Comparison of ENCODE assay signal across 8 cellular contexts in genomic region chr4:47486727-47487126, GRCh38. TPM values are rescaled to one million over a fixed set of nuclear protein-coding genes. Genes with fewer than 3 reads are reported as not detected.
DNase-seq lines count a peak whose midpoint lies in the region; ATAC-seq and TF ChIP-seq lines count a peak whose summit lies in the region.
"Not testable (repeated sequence)": the region's sequence is repeated elsewhere in the genome, so short reads cannot be mapped to it uniquely, and the experiment has no call there.

No MANE protein-coding gene starts in this region.

- H3K36me3 ChIP-seq in gastroesophageal sphincter; muscle layer of duodenum (ENCODE audit: control insufficient read depth in 1 of 2, insufficient read depth in 2 of 2, low read length in 2 of 2); sigmoid colon; transverse colon: not testable (repeated sequence)

- 78 to 93% methylated on average over 3 of the region's 9 CpGs for whole genome bisulfite sequencing in gastroesophageal sphincter (ENCODE audit: low coverage in 1 of 2), 2 donors
- WGBS in sigmoid colon, 2 donors: 93 to 97% methylated on average over 9 of the region's 9 CpGs
- WGBS in transverse colon (ENCODE audit: low coverage in 1 of 2), 2 donors: 90% methylated on average over 9 of the region's 9 CpGs; no CpG with 5 or more reads in 1 of the 2 donors

- CTCF ChIA-PET in activated B cell treated with CpG ODN at 0.5 μM for 24 hours (lab: Charles Lee): not testable (repeated sequence)

- H3K27ac ChIP-seq in gastroesophageal sphincter (peak overlapping the region in 2 of 4 donors; percentile 89 to 91), muscle layer of duodenum (ENCODE audit: low read length) (peak overlapping the region; percentile 94), sigmoid colon (peak overlapping the region; percentile 90 to 94 (median 93)), transverse colon (peak overlapping the region in 1 of 4 donors; percentile 93)

- peak overlapping the region; percentile 99 for H3K27ac Mint-ChIP-seq in HFFc6
- H3K27ac Mint-ChIP-seq in activated B cell treated with CpG ODN at 0.5 μM for 24 hours: not testable (repeated sequence)

- peaks cover 30% of the 10 kb centered on the region for H3K36me3 Mint-ChIP-seq in HFFc6 (ENCODE audit: low read depth)
- peaks cover 22% of the 10 kb centered on the region for H3K36me3 Mint-ChIP-seq in activated B cell treated with CpG ODN at 0.5 μM for 24 hours (ENCODE audit: low read depth)

- POLR2A ChIA-PET in activated B cell treated with CpG ODN at 0.5 μM for 24 hours (lab: Charles Lee): interaction anchor here (2.0 kb wide), 1 partner anchor 33 kb away, joined by 6 read pairs; no protein-coding TSS in a partner anchor

- DNase-seq in AG10803 (ENCODE audit: low read depth); HFFc6; activated B cell treated with CpG ODN at 0.5 μM for 24 hours; choroid plexus epithelial cell (ENCODE audit: low read depth); sigmoid colon; transverse colon: not testable (repeated sequence)

- ATAC-seq in activated B cell treated with CpG ODN at 0.5 μM for 24 hours (ENCODE audit: low read depth); gastroesophageal sphincter: not testable (repeated sequence)

- TF ChIP-seq CTCF in AG10803 (conservative IDR thresholded peaks at IDR 0.05; ENCODE audit: low read length); HFFc6 (IDR thresholded peaks at IDR 0.05); activated B cell treated with CpG ODN at 0.5 μM for 24 hours (IDR thresholded peaks at IDR 0.05); choroid plexus epithelial cell (conservative IDR thresholded peaks at IDR 0.05; ENCODE audit: low read depth, low read length); gastroesophageal sphincter (IDR thresholded peaks at IDR 0.05); sigmoid colon (IDR thresholded peaks at IDR 0.05); transverse colon (IDR thresholded peaks at IDR 0.05): not testable (repeated sequence)

- H3K4me3 Mint-ChIP-seq in HFFc6: peak overlapping the region; percentile 98
- H3K4me3 Mint-ChIP-seq in activated B cell treated with CpG ODN at 0.5 μM for 24 hours: peak overlapping the region; percentile 99

- H3K27me3 Mint-ChIP-seq in HFFc6 (ENCODE audit: insufficient read depth); activated B cell treated with CpG ODN at 0.5 μM for 24 hours: not testable (repeated sequence)

- H3K4me3 ChIP-seq in AG10803 (ENCODE audit: low read length): peak overlapping the region; percentile 85
- peak overlapping the region; percentile 76 for H3K4me3 ChIP-seq in choroid plexus epithelial cell (ENCODE audit: low read depth, low read length)
- H3K4me3 ChIP-seq in gastroesophageal sphincter: peak overlapping the region; percentile 46 to 68
- peak overlapping the region; percentile 67 to 89 for H3K4me3 ChIP-seq in muscle layer of duodenum (ENCODE audit: low read depth in 1 of 2, low read length in 2 of 2)
- peak overlapping the region in 3 of 4 donors; percentile 57 to 69 (median 63) for H3K4me3 ChIP-seq in sigmoid colon
- H3K4me3 ChIP-seq in transverse colon: peak overlapping the region in 3 of 4 donors; percentile 51 to 74 (median 66)

- not testable (repeated sequence) for H3K9me3 ChIP-seq in gastroesophageal sphincter; muscle layer of duodenum (ENCODE audit: control insufficient read depth in 1 of 2, low read length in 2 of 2); sigmoid colon; transverse colon

- not testable (repeated sequence) for TF ChIP-seq POLR2A in gastroesophageal sphincter (IDR thresholded peaks at IDR 0.05); sigmoid colon (IDR thresholded peaks at IDR 0.05); transverse colon (IDR thresholded peaks at IDR 0.05)

- TF ChIP-seq EP300 in gastroesophageal sphincter (IDR thresholded peaks at IDR 0.05); sigmoid colon (IDR thresholded peaks at IDR 0.05); transverse colon (IDR thresholded peaks at IDR 0.05; ENCODE audit: low read depth): not testable (repeated sequence)

- in situ Hi-C loops in transverse colon (cut with MboI; ENCODE audit: low pct_ligation_motif_present in 1 of 4, low pct_unique_long_range_greater_than_20kb in 1 of 4, low sequenced_read_pairs in 3 of 4): loop anchor here in 1 of 4 donors (25.0 kb wide), 1 partner anchor 426 kb away; the partner anchor contains the start of gene NFXL1

- peaks cover 56% of the 10 kb centered on the region for H3K4me1 Mint-ChIP-seq in HFFc6 (ENCODE audit: low read depth)
- peaks cover 76% of the 10 kb centered on the region for H3K4me1 Mint-ChIP-seq in activated B cell treated with CpG ODN at 0.5 μM for 24 hours

- H3K9me3 Mint-ChIP-seq in HFFc6, activated B cell treated with CpG ODN at 0.5 μM for 24 hours: not testable (repeated sequence)

- intact Hi-C loops in activated B cell treated with CpG ODN at 0.5 μM for 24 hours (cut with micrococcal nuclease); transverse colon (cut with DNase I; ENCODE audit: low total_unique reads): not testable (repeated sequence)
- intact Hi-C loops in sigmoid colon (cut with DNase I): loop anchor here (5.0 to 10.0 kb wide), 2 partner anchors 426 to 858 kb away; partner anchors contain the start of genes NFXL1 and SLAIN2

- H3K4me1 ChIP-seq in gastroesophageal sphincter: peaks cover 0 to 43% (median 4%) of the 10 kb centered on the region in 3 donors
- H3K4me1 ChIP-seq in muscle layer of duodenum (ENCODE audit: control insufficient read depth in 1 of 2, insufficient read depth in 2 of 2, low read length in 2 of 2): peaks cover 10 to 13% of the 10 kb centered on the region in 2 donors
- peaks cover 0 to 44% (median 15%) of the 10 kb centered on the region in 4 donors for H3K4me1 ChIP-seq in sigmoid colon
- peaks cover 0 to 29% (median 11%) of the 10 kb centered on the region in 4 donors for H3K4me1 ChIP-seq in transverse colon

- not testable (repeated sequence) for H3K27me3 ChIP-seq in gastroesophageal sphincter; muscle layer of duodenum (ENCODE audit: low read depth, low read length); sigmoid colon; transverse colon

RNA-seq across cellular contexts. Expression of gene ATP10D, which starts 1.7 kb away (rescaled TPM):
- 10 to 100 TPM; 50.6 to 73.8 (median 55.4) TPM for total RNA-seq in HFFc6 (2021; fragmentation: NEBNext Ultra II Directional; extraction: Animal tissue kit (Norgen Biotek cat#: 25700))
- total RNA-seq in activated B cell treated with CpG ODN at 0.5 μM for 24 hours (26.2 and 31.6 TPM in 2 replicates), gastroesophageal sphincter (10 to 100 TPM; 18.2 to 30.2 (median 21.4) TPM), sigmoid colon (10 to 100 TPM; 16.8 to 21.0 (median 18.7) TPM), transverse colon (10 to 100 TPM in 1 of 4 donors, 1 to 10 TPM in 3; 3.8 to 14.1 (median 7.7) TPM)
- polyA plus RNA-seq in sigmoid colon: 1 to 10 TPM in 2 of 3 donors, under 1 TPM in 1; 0.60 to 4.5 (median 1.2) TPM

RNA-seq across cellular contexts. Expression of gene COMMD8, which starts 23.2 kb away (rescaled TPM):
- total RNA-seq in HFFc6 (2021; fragmentation: NEBNext Ultra II Directional; extraction: Animal tissue kit (Norgen Biotek cat#: 25700)): 10 to 100 TPM; 35.4 to 40.4 (median 36.9) TPM
- total RNA-seq in activated B cell treated with CpG ODN at 0.5 μM for 24 hours (23.6 and 23.9 TPM in 2 replicates), gastroesophageal sphincter (10 to 100 TPM; 11.6 to 25.2 (median 17.2) TPM), sigmoid colon (10 to 100 TPM; 10.8 to 21.4 (median 17.5) TPM), transverse colon (10 to 100 TPM in 2 of 4 donors, 1 to 10 TPM in 1, under 1 TPM in 1; 0.80 to 20.2 (median 8.2) TPM)
- 10 to 100 TPM; 21.9 to 41.4 (median 35.4) TPM for polyA plus RNA-seq in sigmoid colon
